Comparison of ENCODE assay signal across 22 cellular contexts in genomic region chr4:82594466-82594865, GRCh38. TPM values are rescaled to one million over a fixed set of nuclear protein-coding genes. Genes with fewer than 3 reads are reported as not detected.
"Had no signal": no experiment of that assay in that cellular context is flagged by ENCODE, and none has a peak within 500 bp of the region (broad histone marks: within the 10 kb centered on the region; RNA-seq: fewer than 3 reads in every experiment).

No MANE protein-coding gene starts in this region.

- H3K27ac Mint-ChIP-seq: mesothelial cell of epicardium; natural killer cell; stimulated activated effector memory CD8-positive, alpha-beta T cell treated with anti-CD3 and anti-CD28 coated beads, Interleukin-12 subunit alpha, Interleukin-12 subunit beta, amount 100 ng/mL, for 72 hours had no signal

- H3K27ac ChIP-seq: colonic mucosa, gastrocnemius medialis, heart right ventricle, ovary, tibial artery, upper lobe of left lung, uterus had no signal

- H3K4me3 Mint-ChIP-seq: mesothelial cell of epicardium; natural killer cell; neural crest cell; stimulated activated effector memory CD8-positive, alpha-beta T cell treated with anti-CD3 and anti-CD28 coated beads, Interleukin-12 subunit alpha, Interleukin-12 subunit beta, amount 100 ng/mL, for 72 hours had no signal

- H3K27me3 ChIP-seq: colonic mucosa, heart right ventricle, ovary, tibial artery, upper lobe of left lung, uterus had no signal

- FAIRE-seq: keratinocyte had no signal

- DNase-seq: cerebellar nuclear complex; colonic mucosa; dermis blood vessel endothelial cell; erythroblast; gastrocnemius medialis; heart right ventricle; hypothalamus; natural killer cell; nucleus accumbens; ovary; right cardiac atrium; stimulated activated CD4-positive, alpha-beta T cell treated with anti-CD3 and anti-CD28 coated beads, Interleukin-4, amount 100 ng/mL, for 1 hour; stimulated activated CD8-positive, alpha-beta memory T cell treated with anti-CD3 and anti-CD28 coated beads, Interleukin-4, amount 100 ng/mL, for 48 hours; stimulated activated naive CD8-positive, alpha-beta T cell treated with anti-CD3 and anti-CD28 coated beads, Interleukin-15, Interleukin-2, amounts not matched to agents 100 U/mL and 50 U/mL, for 24 hours; tibial artery; upper lobe of left lung; uterus had no signal

- H3K9me3 Mint-ChIP-seq: mesothelial cell of epicardium; natural killer cell; neural crest cell; stimulated activated effector memory CD8-positive, alpha-beta T cell treated with anti-CD3 and anti-CD28 coated beads, Interleukin-12 subunit alpha, Interleukin-12 subunit beta, amount 100 ng/mL, for 72 hours had no signal

- H3K36me3 ChIP-seq: colonic mucosa, gastrocnemius medialis, heart right ventricle, ovary, tibial artery, upper lobe of left lung, uterus had no signal

- H3K36me3 Mint-ChIP-seq: mesothelial cell of epicardium; natural killer cell; stimulated activated effector memory CD8-positive, alpha-beta T cell treated with anti-CD3 and anti-CD28 coated beads, Interleukin-12 subunit alpha, Interleukin-12 subunit beta, amount 100 ng/mL, for 72 hours had no signal

- ATAC-seq: gastrocnemius medialis; heart right ventricle; left lobe of liver; natural killer cell; right cardiac atrium; stimulated activated effector memory CD8-positive, alpha-beta T cell treated with anti-CD3 and anti-CD28 coated beads, Interleukin-12 subunit alpha, Interleukin-12 subunit beta, amount 100 ng/mL, for 72 hours; stimulated activated naive CD8-positive, alpha-beta T cell treated with anti-CD3 and anti-CD28 coated beads, Interleukin-15, Interleukin-2, amounts not matched to agents 100 U/mL and 50 U/mL, for 24 hours had no signal

- H3K4me1 ChIP-seq: colonic mucosa, gastrocnemius medialis, heart right ventricle, tibial artery, upper lobe of left lung, uterus had no signal

- H3K4me3 ChIP-seq: colonic mucosa, gastrocnemius medialis, heart right ventricle, ovary, tibial artery, upper lobe of left lung, uterus had no signal

- H3K4me1 Mint-ChIP-seq: natural killer cell; stimulated activated effector memory CD8-positive, alpha-beta T cell treated with anti-CD3 and anti-CD28 coated beads, Interleukin-12 subunit alpha, Interleukin-12 subunit beta, amount 100 ng/mL, for 72 hours had no signal

- H3K9me3 ChIP-seq: colonic mucosa, gastrocnemius medialis, heart right ventricle, ovary, upper lobe of left lung, uterus had no signal

RNA-seq across cellular contexts. Expression of gene TMEM150C, which starts 32.7 kb away (rescaled TPM):
- total RNA-seq: natural killer cell had no signal
